25 cellular contexts compared by ENCODE assay signal in genomic region chr17:41567317-41567716, GRCh38. TPM values are rescaled to one million over a fixed set of nuclear protein-coding genes. Genes with fewer than 3 reads are reported as not detected.
DNase-seq lines count a peak whose midpoint lies in the region; ATAC-seq, FAIRE-seq and TF ChIP-seq lines count a peak whose summit lies in the region.
"Had no signal": no experiment of that assay in that cellular context is flagged by ENCODE, and none has a peak within 500 bp of the region (broad histone marks: within the 10 kb centered on the region; RNA-seq: fewer than 3 reads in every experiment).

No MANE protein-coding gene starts in this region.

- POLR2A ChIA-PET in activated CD8-positive, alpha-beta T cell treated with anti-CD3 and anti-CD28 coated beads, Interleukin-2, amount 10 ng/mL, durations not matched to agents 7 days and 5 days (lab: Charles Lee), result no interaction called here

- CTCF ChIA-PET in activated CD8-positive, alpha-beta T cell treated with anti-CD3 and anti-CD28 coated beads, Interleukin-2, amount 10 ng/mL, durations not matched to agents 7 days and 5 days (lab: Charles Lee), result interaction anchor here (0.7 to 4.9 kb wide), 5 partner anchors 12 to 244 kb away, joined by 3 to 31 read pairs (median 11); partner anchors contain the start of gene P3H4

- peaks cover 7% of the 10 kb centered on the region for H3K4me1 ChIP-seq in BLaER1
- H3K4me1 ChIP-seq: right lobe of liver had no signal

- peaks cover 26% of the 10 kb centered on the region for H3K27me3 Mint-ChIP-seq in activated CD8-positive, alpha-beta T cell treated with anti-CD3 and anti-CD28 coated beads, Interleukin-2, amount 10 ng/mL, durations not matched to agents 7 days and 5 days (ENCODE audit: low read depth)
- peaks cover 24 to 48% (median 36%) of the 10 kb centered on the region in 3 donors for H3K27me3 Mint-ChIP-seq in naive B cell
- H3K27me3 Mint-ChIP-seq in activated T-cell treated with anti-CD3 and anti-CD28 coated beads, Interleukin-2, amount 50 U/mL, for 72 hours (ENCODE audit: low read depth), result peaks cover 38% of the 10 kb centered on the region

- ATAC-seq in activated CD8-positive, alpha-beta T cell treated with anti-CD3 and anti-CD28 coated beads, Interleukin-2, amount 10 ng/mL, durations not matched to agents 7 days and 5 days, result no peak
- no peak for ATAC-seq in naive B cell (ENCODE audit: low read depth in 2 of 2)
- no peak for ATAC-seq in GM18502 (IDR thresholded peaks at IDR 0.05; ENCODE audit: poor library complexity, unreplicated experiment)
- no peak for ATAC-seq in activated T-cell treated with anti-CD3 and anti-CD28 coated beads, Interleukin-2, amount 50 U/mL, for 72 hours (replicated peaks in 1 of 2)
- ATAC-seq: gastrocnemius medialis; left colon; right lobe of liver; stimulated activated naive B cell treated with anti-CD40 and anti-IgM and Interleukin-4, amounts not matched to agents 10 μg/mL and 1 μg/mL and 100 μg/mL, for 72 hours; T-helper 17 cell; WTC11 had no signal

- peak overlapping the region; percentile 87 for H3K27ac Mint-ChIP-seq in activated CD8-positive, alpha-beta T cell treated with anti-CD3 and anti-CD28 coated beads, Interleukin-2, amount 10 ng/mL, durations not matched to agents 7 days and 5 days
- peak overlapping the region; percentile 50 to 97 (median 90) for H3K27ac Mint-ChIP-seq in naive B cell
- no peak overlapping the region for H3K27ac Mint-ChIP-seq in activated T-cell treated with anti-CD3 and anti-CD28 coated beads, Interleukin-2, amount 50 U/mL, for 72 hours
- H3K27ac Mint-ChIP-seq: activated naive CD4-positive, alpha-beta T cell treated with anti-CD3 and anti-CD28 coated beads for 36 hours; brain; stimulated activated naive B cell treated with anti-CD40 and anti-IgM and Interleukin-4, amounts not matched to agents 10 μg/mL and 1 μg/mL and 100 μg/mL, for 72 hours; T-helper 17 cell; type B pancreatic cell; WTC11 had no signal

- H3K27ac ChIP-seq in BLaER1, result no peak overlapping the region
- H3K27ac ChIP-seq: gastrocnemius medialis, right lobe of liver had no signal

- H4K20me1 ChIP-seq in BLaER1, result no peaks in the 10 kb centered on the region

- H3K4me3 ChIP-seq in BLaER1, result no peak overlapping the region
- H3K4me3 ChIP-seq: gastrocnemius medialis, right lobe of liver had no signal

- H3K4me2 ChIP-seq in BLaER1, result peak overlapping the region; percentile 17; the same call in 1 of the 2 replicates

- no peaks in the 10 kb centered on the region for H3K27me3 ChIP-seq in BLaER1
- H3K27me3 ChIP-seq: right lobe of liver had no signal

- TF ChIP-seq POLR2A in GM12891 (IDR thresholded peaks at IDR 0.05; ENCODE audit: low read depth, low read length), result no peak

- H3K9me3 Mint-ChIP-seq in activated CD8-positive, alpha-beta T cell treated with anti-CD3 and anti-CD28 coated beads, Interleukin-2, amount 10 ng/mL, durations not matched to agents 7 days and 5 days (ENCODE audit: insufficient read depth), result peaks cover 8% of the 10 kb centered on the region
- H3K9me3 Mint-ChIP-seq in naive B cell, result peaks cover 8 to 22% (median 14%) of the 10 kb centered on the region in 7 donors
- peaks cover 1 to 6% of the 10 kb centered on the region in 2 donors for H3K9me3 Mint-ChIP-seq in activated T-cell treated with anti-CD3 and anti-CD28 coated beads, Interleukin-2, amount 50 U/mL, for 72 hours
- H3K9me3 Mint-ChIP-seq: type B pancreatic cell, WTC11 had no signal

- H3K4me3 Mint-ChIP-seq in activated CD8-positive, alpha-beta T cell treated with anti-CD3 and anti-CD28 coated beads, Interleukin-2, amount 10 ng/mL, durations not matched to agents 7 days and 5 days, result no peak overlapping the region
- H3K4me3 Mint-ChIP-seq in naive B cell, result peak overlapping the region in 2 of 8 donors; percentile 22 to 64
- H3K4me3 Mint-ChIP-seq in activated T-cell treated with anti-CD3 and anti-CD28 coated beads, Interleukin-2, amount 50 U/mL, for 72 hours, result no peak overlapping the region
- H3K4me3 Mint-ChIP-seq: activated naive CD4-positive, alpha-beta T cell treated with anti-CD3 and anti-CD28 coated beads for 36 hours; brain; stimulated activated naive B cell treated with anti-CD40 and anti-IgM and Interleukin-4, amounts not matched to agents 10 μg/mL and 1 μg/mL and 100 μg/mL, for 72 hours; T-helper 17 cell; type B pancreatic cell; WTC11 had no signal

- FAIRE-seq in GM12891 (lab: Jason Lieb, UNC), result no peak

- H3K36me3 ChIP-seq in BLaER1, result no peaks in the 10 kb centered on the region
- H3K36me3 ChIP-seq: gastrocnemius medialis, right lobe of liver had no signal

- H3K4me1 Mint-ChIP-seq in activated CD8-positive, alpha-beta T cell treated with anti-CD3 and anti-CD28 coated beads, Interleukin-2, amount 10 ng/mL, durations not matched to agents 7 days and 5 days (ENCODE audit: low read depth), result peaks cover 8% of the 10 kb centered on the region
- H3K4me1 Mint-ChIP-seq in naive B cell, result peaks cover 7 to 12% (median 10%) of the 10 kb centered on the region in 3 donors
- peaks cover 19% of the 10 kb centered on the region for H3K4me1 Mint-ChIP-seq in activated T-cell treated with anti-CD3 and anti-CD28 coated beads, Interleukin-2, amount 50 U/mL, for 72 hours (ENCODE audit: low read depth)
- H3K4me1 Mint-ChIP-seq: WTC11 had no signal

- H3K36me3 Mint-ChIP-seq in activated CD8-positive, alpha-beta T cell treated with anti-CD3 and anti-CD28 coated beads, Interleukin-2, amount 10 ng/mL, durations not matched to agents 7 days and 5 days (ENCODE audit: low read depth), result peaks cover 5% of the 10 kb centered on the region
- peaks cover 0 to 9% of the 10 kb centered on the region in 2 donors for H3K36me3 Mint-ChIP-seq in naive B cell
- H3K36me3 Mint-ChIP-seq in activated T-cell treated with anti-CD3 and anti-CD28 coated beads, Interleukin-2, amount 50 U/mL, for 72 hours (ENCODE audit: insufficient read depth in 2 of 2), result no peaks in the 10 kb centered on the region
- H3K36me3 Mint-ChIP-seq: brain, type B pancreatic cell, WTC11 had no signal

- H3K9me3 ChIP-seq in BLaER1, result peaks cover 6% of the 10 kb centered on the region
- H3K9me3 ChIP-seq: gastrocnemius medialis, right lobe of liver had no signal

- DNase-seq in GM12891 (ENCODE audit: insufficient read length, low spot score) (no peak), naive B cell (no peak), NCI-H2171 treated with DMSO at 0.1 percent for 48 hours (lab: John Stamatoyannopoulos, UW) (no peak), NCI-H526 treated with DMSO at 0.1 percent for 48 hours (lab: John Stamatoyannopoulos, UW) (no peak)
- DNase-seq in activated CD8-positive, alpha-beta T cell treated with anti-CD3 and anti-CD28 coated beads, Interleukin-2, amount 10 ng/mL, durations not matched to agents 7 days and 5 days, result peak; percentile 28
- no peak for DNase-seq in activated T-cell treated with anti-CD3 and anti-CD28 coated beads, Interleukin-2, amount 50 U/mL, for 72 hours
- DNase-seq: activated CD8-positive, alpha-beta memory T cell treated with anti-CD3 and anti-CD28 coated beads, Interleukin-2, amount 50 U/mL, for 4 hours; activated naive CD4-positive, alpha-beta T cell treated with anti-CD3 and anti-CD28 coated beads for 36 hours; erythroblast; gastrocnemius medialis; HCEC 1CT; left colon; midbrain; NCI-H2107; NCI-H524 treated with DMSO at 0.1 percent for 48 hours; nucleus accumbens; right lobe of liver; stimulated activated naive B cell treated with anti-CD40 and anti-IgM and Interleukin-4, amounts not matched to agents 10 μg/mL and 1 μg/mL and 100 μg/mL, for 72 hours; T-helper 17 cell had no signal

- H3K9ac ChIP-seq in BLaER1, result no peak overlapping the region

TF ChIP-seq in GM12891, 5 proteins besides CTCF, POLR2A, EP300 and RAD21:
- TF ChIP-seq SPI1 (IDR thresholded peaks at IDR 0.05; ENCODE audit: low read depth, low read length) (0 out of 2 replicates have a peak, but pooled peaks have one; percentile 0), POLR2AphosphoS5 (IDR thresholded peaks at IDR 0.05; ENCODE audit: low read depth, low read length) (no peak)

RNA-seq across cellular contexts. Expression of gene KRT9, which starts 4.5 kb away (rescaled TPM):
- not detected for polyA plus RNA-seq in GM12891 (2012; ENCODE audit: low read depth, missing spikeins)
- not detected for total RNA-seq in activated CD8-positive, alpha-beta T cell treated with anti-CD3 and anti-CD28 coated beads, Interleukin-2, amount 10 ng/mL, durations not matched to agents 7 days and 5 days
- not detected for polyA plus RNA-seq in naive B cell (ENCODE audit: low read depth in 6 of 6)
- not detected for total RNA-seq in activated T-cell treated with anti-CD3 and anti-CD28 coated beads, Interleukin-2, amount 50 U/mL, for 72 hours
- total RNA-seq: activated naive CD4-positive, alpha-beta T cell treated with anti-CD3 and anti-CD28 coated beads for 36 hours; dermis microvascular lymphatic vessel endothelial cell; gastrocnemius medialis; left colon; right lobe of liver; T-helper 17 cell; WTC11 had no signal

RNA-seq across cellular contexts. Expression of gene KRT14, which starts 19.4 kb away (rescaled TPM):
- not detected for polyA plus RNA-seq in GM12891 (2012; ENCODE audit: low read depth, missing spikeins)
- not detected for total RNA-seq in activated CD8-positive, alpha-beta T cell treated with anti-CD3 and anti-CD28 coated beads, Interleukin-2, amount 10 ng/mL, durations not matched to agents 7 days and 5 days
- polyA plus RNA-seq in naive B cell (ENCODE audit: low read depth in 6 of 6), result not detected
- not detected for total RNA-seq in activated T-cell treated with anti-CD3 and anti-CD28 coated beads, Interleukin-2, amount 50 U/mL, for 72 hours
- total RNA-seq: activated naive CD4-positive, alpha-beta T cell treated with anti-CD3 and anti-CD28 coated beads for 36 hours; dermis microvascular lymphatic vessel endothelial cell; gastrocnemius medialis; T-helper 17 cell; WTC11 had no signal

RNA-seq across cellular contexts. Expression of gene KRT19, which starts 39.2 kb away (rescaled TPM):
- 0.09 TPM for polyA plus RNA-seq in GM12891 (2012; ENCODE audit: low read depth, missing spikeins)
- total RNA-seq in activated CD8-positive, alpha-beta T cell treated with anti-CD3 and anti-CD28 coated beads, Interleukin-2, amount 10 ng/mL, durations not matched to agents 7 days and 5 days, result not detected
- not detected for polyA plus RNA-seq in naive B cell (ENCODE audit: low read depth in 6 of 6)
- not detected for total RNA-seq in activated T-cell treated with anti-CD3 and anti-CD28 coated beads, Interleukin-2, amount 50 U/mL, for 72 hours
- total RNA-seq: activated naive CD4-positive, alpha-beta T cell treated with anti-CD3 and anti-CD28 coated beads for 36 hours; T-helper 17 cell had no signal

RNA-seq across cellular contexts. Expression of gene KRT16, which starts 45.2 kb away (rescaled TPM):
- not detected for polyA plus RNA-seq in GM12891 (2012; ENCODE audit: low read depth, missing spikeins)
- total RNA-seq in activated CD8-positive, alpha-beta T cell treated with anti-CD3 and anti-CD28 coated beads, Interleukin-2, amount 10 ng/mL, durations not matched to agents 7 days and 5 days, result not detected
- polyA plus RNA-seq in naive B cell (ENCODE audit: low read depth in 6 of 6), result not detected
- not detected for total RNA-seq in activated T-cell treated with anti-CD3 and anti-CD28 coated beads, Interleukin-2, amount 50 U/mL, for 72 hours
- total RNA-seq: activated naive CD4-positive, alpha-beta T cell treated with anti-CD3 and anti-CD28 coated beads for 36 hours; dermis microvascular lymphatic vessel endothelial cell; left colon; right lobe of liver; T-helper 17 cell; WTC11 had no signal

RNA-seq across cellular contexts. Expression of gene KRT15, which starts 48.6 kb away (rescaled TPM):
- polyA plus RNA-seq in GM12891 (2012; ENCODE audit: low read depth, missing spikeins), result not detected
- total RNA-seq in activated CD8-positive, alpha-beta T cell treated with anti-CD3 and anti-CD28 coated beads, Interleukin-2, amount 10 ng/mL, durations not matched to agents 7 days and 5 days, result not detected
- not detected for polyA plus RNA-seq in naive B cell (ENCODE audit: low read depth in 6 of 6)
- not detected for total RNA-seq in activated T-cell treated with anti-CD3 and anti-CD28 coated beads, Interleukin-2, amount 50 U/mL, for 72 hours
- total RNA-seq: activated naive CD4-positive, alpha-beta T cell treated with anti-CD3 and anti-CD28 coated beads for 36 hours; gastrocnemius medialis; right lobe of liver; T-helper 17 cell had no signal
